Comparison of ENCODE assay signal across 1 cellular context in genomic region chr17:60599220-60599619, GRCh38.
A peak's percentile ranks its signal among the peaks of the same experiment; 100 is the strongest.
TF ChIP-seq lines count a peak whose summit lies in the region.

No MANE protein-coding gene starts in this region.

TF ChIP-seq in K562, 482 proteins besides CTCF, POLR2A, EP300 and RAD21 (continued from another document):
- TF ChIP-seq HMBOX1 (IDR thresholded peaks at IDR 0.05) (0 out of 2 replicates have a peak, but pooled peaks have one; percentile 60), ZZZ3 (IDR thresholded peaks at IDR 0.05) (0 out of 2 replicates have a peak, but pooled peaks have one; percentile 19), SIN3B (IDR thresholded peaks at IDR 0.05; ENCODE audit: low read depth) (no peak), ATF3 (IDR thresholded peaks at IDR 0.05) (no peak), ATF3 (CRISPR knock-in tag; conservative IDR thresholded peaks at IDR 0.05) (0 out of 2 replicates have a peak, but pooled peaks have one; percentile 27), HDAC3 (IDR thresholded peaks at IDR 0.05; ENCODE audit: borderline replicate concordance, partially characterized antibody) (peak; percentile 31), TFE3 (CRISPR knock-in tag; IDR thresholded peaks at IDR 0.05) (no peak), ZNF444 (CRISPR knock-in tag; IDR thresholded peaks at IDR 0.05) (0 out of 2 replicates have a peak, but pooled peaks have one; percentile 17), SIRT6 (IDR thresholded peaks at IDR 0.05; ENCODE audit: low read depth, low read length) (no peak), STAT6 (CRISPR knock-in tag; IDR thresholded peaks at IDR 0.05) (0 out of 2 replicates have a peak, but pooled peaks have one; percentile 43), TOE1 (IDR thresholded peaks at IDR 0.05; ENCODE audit: borderline replicate concordance) (no peak), TOE1 (CRISPR knock-in tag; IDR thresholded peaks at IDR 0.05; ENCODE audit: borderline replicate concordance, low read depth) (0 out of 2 replicates have a peak, but pooled peaks have one; percentile 12), THRAP3 (IDR thresholded peaks at IDR 0.05; ENCODE audit: borderline replicate concordance) (peak; percentile 47; the same call in 1 of the 2 replicates), KAT8 (IDR thresholded peaks at IDR 0.05; ENCODE audit: low read depth) (no peak), TEAD1 (CRISPR knock-in tag; IDR thresholded peaks at IDR 0.05) (no peak), CHD1 (IDR thresholded peaks at IDR 0.05; ENCODE audit: low read length) (peak; percentile 40), ZNF583 (CRISPR knock-in tag; IDR thresholded peaks at IDR 0.05) (0 out of 2 replicates have a peak, but pooled peaks have one; percentile 23)
TF ChIP-seq in K562: peak in this region for 12.
